18 cellular contexts compared by ENCODE assay signal in the genomic region with DNA sequence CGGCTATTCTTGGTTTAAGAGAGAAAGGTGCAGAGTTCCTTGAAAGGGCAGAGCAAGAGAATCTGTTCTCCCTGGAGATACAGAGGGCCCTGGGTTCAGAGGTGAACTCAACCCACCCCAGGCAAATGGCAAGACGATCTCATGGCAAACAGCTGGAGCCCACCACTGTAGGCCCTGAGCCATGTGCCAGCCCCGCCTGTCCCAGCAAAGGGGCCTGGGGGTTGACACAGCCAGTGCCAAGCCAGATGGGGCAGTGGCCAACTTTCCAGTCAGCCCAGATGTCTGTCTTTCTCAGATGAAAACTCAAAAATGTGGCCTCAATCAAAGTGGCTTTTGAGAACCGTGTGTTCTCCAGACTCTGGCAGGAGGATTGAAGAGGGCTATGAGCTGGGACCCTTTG. TPM values are rescaled to one million over a fixed set of nuclear protein-coding genes. Genes with fewer than 3 reads are reported as not detected.
A peak's percentile ranks its signal among the peaks of the same experiment; 100 is the strongest.
DNase-seq lines count a peak whose midpoint lies in the region; ATAC-seq, FAIRE-seq and TF ChIP-seq lines count a peak whose summit lies in the region.
"Had no signal": no experiment of that assay in that cellular context is flagged by ENCODE, and none has a peak within 500 bp of the region (broad histone marks: within the 10 kb centered on the region; RNA-seq: fewer than 3 reads in every experiment).

No MANE protein-coding gene starts in this region.

- H4K20me1 ChIP-seq in astrocyte (ENCODE audit: insufficient read depth, low read length) = peaks cover 38% of the 10 kb centered on the region
- no peaks in the 10 kb centered on the region for H4K20me1 ChIP-seq in MM.1S (ENCODE audit: insufficient read depth, low read length)

- no peak for FAIRE-seq in astrocyte (lab: Jason Lieb, UNC)
- FAIRE-seq: D721Med had no signal

- H3K27ac ChIP-seq in astrocyte (ENCODE audit: low read depth, low read length) (no peak overlapping the region), MM.1S (ENCODE audit: low read length) (no peak overlapping the region), WERI-Rb-1 (no peak overlapping the region)
- H3K27ac ChIP-seq: 22Rv1, HL-60 had no signal

- intact Hi-C loops in posterior vena cava (cut with DNase I) = no loop called here

- no peaks in the 10 kb centered on the region for H3F3A ChIP-seq in MM.1S (ENCODE audit: insufficient read depth, low read length)

- H3K4me3 Mint-ChIP-seq in astrocyte (ENCODE audit: unreplicated experiment) = no peak overlapping the region
- H3K4me3 Mint-ChIP-seq: CD14-positive monocyte; CD8-positive, alpha-beta T cell; HFFc6 had no signal

- peaks cover 3% of the 10 kb centered on the region for H3K27me3 Mint-ChIP-seq in astrocyte (ENCODE audit: low read depth, unreplicated experiment)

- H3K27ac Mint-ChIP-seq in astrocyte (ENCODE audit: unreplicated experiment) = peak overlapping the region; percentile 36
- H3K27ac Mint-ChIP-seq: CD14-positive monocyte; CD8-positive, alpha-beta T cell; HFFc6 had no signal

- TF ChIP-seq CTCF in astrocyte (IDR thresholded peaks at IDR 0.05; ENCODE audit: insufficient read depth, low read depth, low read length) (no peak), MM.1S (IDR thresholded peaks at IDR 0.05; ENCODE audit: low read length) (no peak), WERI-Rb-1 (IDR thresholded peaks at IDR 0.05; ENCODE audit: low read depth, low read length) (no peak)

- peaks cover 9% of the 10 kb centered on the region for H3K4me1 ChIP-seq in astrocyte (ENCODE audit: insufficient read depth, low read length)
- H3K4me1 ChIP-seq in MM.1S (ENCODE audit: low read length) = no peaks in the 10 kb centered on the region

- H3K9me3 ChIP-seq in astrocyte (ENCODE audit: insufficient read depth, low read depth, low read length) = no peaks in the 10 kb centered on the region
- no peaks in the 10 kb centered on the region for H3K9me3 ChIP-seq in MM.1S (replicated peaks; ENCODE audit: insufficient read depth, low read length)
- no peaks in the 10 kb centered on the region for H3K9me3 ChIP-seq in WERI-Rb-1 (ENCODE audit: severe bottlenecking)

- H2AFZ ChIP-seq in astrocyte (ENCODE audit: low read depth, low read length) (no peak overlapping the region), MM.1S (ENCODE audit: low read length) (no peak overlapping the region)

- ATAC-seq in HG03139 (IDR thresholded peaks at IDR 0.05; ENCODE audit: unreplicated experiment) = no peak
- ATAC-seq: CD8-positive, alpha-beta T cell had no signal

- H3K4me1 Mint-ChIP-seq in astrocyte (ENCODE audit: low read depth, unreplicated experiment) = peaks cover 2% of the 10 kb centered on the region
- H3K4me1 Mint-ChIP-seq: CD14-positive monocyte had no signal

- H3K4me2 ChIP-seq in astrocyte (ENCODE audit: low read length) = no peak overlapping the region
- H3K4me2 ChIP-seq in MM.1S (ENCODE audit: low read depth, low read length) = no peak overlapping the region

- H3K36me3 Mint-ChIP-seq in astrocyte (ENCODE audit: low read depth, unreplicated experiment) = peaks cover 50% of the 10 kb centered on the region
- H3K36me3 Mint-ChIP-seq: CD14-positive monocyte; CD8-positive, alpha-beta T cell had no signal

- H3K4me3 ChIP-seq in astrocyte (ENCODE audit: insufficient read depth, low read depth, low read length) (no peak overlapping the region), MM.1S (ENCODE audit: low read length) (no peak overlapping the region), WERI-Rb-1 (ENCODE audit: low read depth, low read length) (no peak overlapping the region)

- DNase-seq in DMS 273 (lab: John Stamatoyannopoulos, UW; ENCODE audit: unreplicated experiment) (peak; percentile 62), DMS 273 treated with DMSO at 0.1 percent for 48 hours (lab: John Stamatoyannopoulos, UW) (no peak), astrocyte (ENCODE audit: low read depth) (no peak), posterior vena cava (ENCODE audit: low spot score) (peak; percentile 51), MM.1S (no peak), WERI-Rb-1 (no peak)
- DNase-seq in activated naive CD4-positive, alpha-beta T cell treated with Interleukin-2 at 50 U/mL for 16 hours = no peak
- DNase-seq: CD8-positive, alpha-beta T cell; COR-L47; DMS53; GF-D8; HCEC 1CT; HFFc6 had no signal

- peaks cover 43% of the 10 kb centered on the region for H3K36me3 ChIP-seq in astrocyte (ENCODE audit: insufficient read depth, low read length)
- no peaks in the 10 kb centered on the region for H3K36me3 ChIP-seq in MM.1S (replicated peaks; ENCODE audit: insufficient read depth, low read length)
- no peaks in the 10 kb centered on the region for H3K36me3 ChIP-seq in WERI-Rb-1

- H3K9me3 Mint-ChIP-seq in astrocyte (ENCODE audit: unreplicated experiment) = no peaks in the 10 kb centered on the region
- H3K9me3 Mint-ChIP-seq: CD14-positive monocyte; CD8-positive, alpha-beta T cell; HFFc6 had no signal

- H3K9ac ChIP-seq in astrocyte (ENCODE audit: low read length) = no peak overlapping the region
- no peak overlapping the region for H3K9ac ChIP-seq in MM.1S (ENCODE audit: low read length)

- H3K9me2 ChIP-seq in MM.1S (replicated peaks; ENCODE audit: insufficient read depth, low read length) = no peaks in the 10 kb centered on the region

- H3K79me2 ChIP-seq in astrocyte (ENCODE audit: insufficient read depth, low read length) (no peaks in the 10 kb centered on the region), MM.1S (ENCODE audit: low read length) (no peaks in the 10 kb centered on the region)

- H3K27me3 ChIP-seq in astrocyte (ENCODE audit: insufficient read depth, low read length) = no peaks in the 10 kb centered on the region
- H3K27me3 ChIP-seq in MM.1S (replicated peaks; ENCODE audit: insufficient read depth, low read length) = 0 out of 2 replicates have a peak, but pooled peaks cover 4% of the 10 kb centered on the region
- H3K27me3 ChIP-seq in WERI-Rb-1 (ENCODE audit: insufficient read depth, low read depth, severe bottlenecking) = no peaks in the 10 kb centered on the region

RNA-seq across cellular contexts. Expression of a gene that starts 51.8 kb away (rescaled TPM):
- 21.2 and 23.6 TPM in 2 replicates for total RNA-seq in astrocyte
- 10 to 100 TPM in 1 of 2 donors, 1 to 10 TPM in 1; 9.3 to 12.9 TPM for total RNA-seq in posterior vena cava

RNA-seq across cellular contexts. Expression of a gene that starts 52.3 kb away (rescaled TPM):
- total RNA-seq in astrocyte = 134 and 178 TPM in 2 replicates
- total RNA-seq in posterior vena cava = 100 to 1,000 TPM; 147 to 224 TPM

Comparison
In these comparisons a context has a peak if more than half of its experiments do, and no peak if none do; other contexts are left out.
1. DNase-seq: peak in DMS 273 (single experiment) and posterior vena cava (single experiment); none in DMS 273 treated with DMSO at 0.1 percent for 48 hours (single experiment), astrocyte (single experiment), MM.1S (single experiment), WERI-Rb-1 (single experiment) and activated naive CD4-positive, alpha-beta T cell treated with Interleukin-2 at 50 U/mL for 16 hours (single experiment).